31 cellular contexts compared by ENCODE assay signal in genomic region chr10:109178576-109178975, GRCh38.
"Had no signal": no experiment of that assay in that cellular context is flagged by ENCODE, and none has a peak within 500 bp of the region (broad histone marks: within the 10 kb centered on the region; RNA-seq: fewer than 3 reads in every experiment).

No MANE protein-coding gene starts in this region.

- ATAC-seq: activated naive CD8-positive, alpha-beta T cell treated with anti-CD3 and anti-CD28 coated beads, Interleukin-2, amount 50 U/mL, for 24 hours; PC-3; SK-N-SH treated with all-trans-retinoic acid at 6 μM for 48 hours had no signal

- H3K27me3 ChIP-seq: brain microvascular endothelial cell, Peyer's patch had no signal

- H3K4me3 ChIP-seq: Peyer's patch had no signal

- H3K9me3 ChIP-seq: Peyer's patch had no signal

- H3K27ac ChIP-seq: brain microvascular endothelial cell, Peyer's patch, VCaP had no signal

- DNase-seq: activated B cell treated with CpG ODN at 0.5 μM for 24 hours; activated CD4-positive, alpha-beta memory T cell treated with anti-CD3 and anti-CD28 coated beads for 36 hours; activated CD4-positive, alpha-beta T cell treated with anti-CD3 and anti-CD28 coated beads for 4 hours; activated CD4-positive, alpha-beta T cell treated with anti-CD3 and anti-CD28 coated beads, Interleukin-2, amount 50 U/mL, for 1 hour; activated CD4-positive, CD25-positive, alpha-beta regulatory T cell treated with anti-CD3 and anti-CD28 coated beads, Interleukin-2, amount 50 U/mL, for 72 hours; activated CD8-positive, alpha-beta memory T cell treated with anti-CD3 and anti-CD28 coated beads, Interleukin-2, amount 50 U/mL, for 4 hours; activated effector memory CD4-positive, alpha-beta T cell treated with Interleukin-2 at 50 U/mL for 16 hours; activated naive CD4-positive, alpha-beta T cell treated with anti-CD3 and anti-CD28 coated beads, Interleukin-2, amount 10 ng/mL, durations not matched to agents 7 days and 5 days; activated naive CD8-positive, alpha-beta T cell treated with anti-CD3 and anti-CD28 coated beads, Interleukin-2, amount 50 U/mL, for 24 hours; activated T-cell treated with anti-CD3 and anti-CD28 coated beads for 4 hours; activated T-cell treated with anti-CD3 and anti-CD28 coated beads, Interleukin-2, amount 50 U/mL, for 48 hours; amniotic stem cell; aorta; brain microvascular endothelial cell; central memory CD4-positive, alpha-beta T cell; NCI-H1105; NCI-H1417 treated with DMSO at 0.1 percent for 48 hours; NCI-H1930; NCI-H2081 treated with DMSO at 0.1 percent for 48 hours; NCI-H345; NCI-H524 treated with DMSO at 0.1 percent for 48 hours; NK-92 treated with Interleukin-12 subunit alpha and Interleukin-12 subunit beta, amount 100 ng/mL, for 24 hours; PC-3; Peyer's patch; RPMI8226; SHP77 treated with DMSO at 0.1 percent for 48 hours; T-helper 1 cell; T-helper 2 cell; T-helper 9 cell had no signal

- H3K4me1 ChIP-seq: Peyer's patch had no signal

- H3K36me3 ChIP-seq: brain microvascular endothelial cell, Peyer's patch had no signal
